17 cellular contexts compared by ENCODE assay signal in the genomic region with DNA sequence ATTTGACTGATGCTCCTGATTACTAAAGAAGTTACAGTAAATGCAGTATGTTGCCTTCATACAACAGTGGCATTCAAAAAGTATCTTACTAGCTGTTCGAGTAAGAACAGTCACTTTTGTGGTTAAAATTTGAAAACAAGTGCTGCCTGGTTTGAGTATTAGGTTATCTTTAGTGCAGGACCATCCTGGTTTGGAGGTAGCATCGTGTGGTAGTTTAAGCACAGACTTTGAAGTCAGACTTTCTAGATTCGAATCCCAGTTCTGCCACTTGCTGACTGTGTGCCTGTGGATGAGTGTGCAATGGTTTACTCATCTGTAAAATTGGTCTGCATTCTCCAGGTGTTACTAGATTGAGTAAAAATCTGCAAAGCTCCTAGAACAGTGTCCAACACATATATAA.
A peak's percentile ranks its signal among the peaks of the same experiment; 100 is the strongest.
DNase-seq lines count a peak whose midpoint lies in the region; ATAC-seq and TF ChIP-seq lines count a peak whose summit lies in the region.
"Had no signal": no experiment of that assay in that cellular context is flagged by ENCODE, and none has a peak within 500 bp of the region (broad histone marks: within the 10 kb centered on the region; RNA-seq: fewer than 3 reads in every experiment).

No MANE protein-coding gene starts in this region.

- no peak overlapping the region for H3K27ac Mint-ChIP-seq in neural progenitor cell
- H3K27ac Mint-ChIP-seq: effector memory CD8-positive, alpha-beta T cell; immature natural killer cell; progenitor cell of endocrine pancreas had no signal

- H3K4me3 Mint-ChIP-seq in neural progenitor cell = no peak overlapping the region
- H3K4me3 Mint-ChIP-seq: effector memory CD8-positive, alpha-beta T cell; immature natural killer cell had no signal

- peaks cover 6% of the 10 kb centered on the region for H3K9me3 Mint-ChIP-seq in neural progenitor cell
- H3K9me3 Mint-ChIP-seq: effector memory CD8-positive, alpha-beta T cell; immature natural killer cell had no signal

- no peaks in the 10 kb centered on the region for H3K27me3 Mint-ChIP-seq in neural progenitor cell (ENCODE audit: insufficient read depth, low read depth)

- H3K27me3 ChIP-seq in neural progenitor cell = no peaks in the 10 kb centered on the region

- TF ChIP-seq POLR2A in GM18505 (IDR thresholded peaks at IDR 0.05; ENCODE audit: borderline replicate concordance, extremely low read depth, insufficient read depth, insufficient read length) = no peak

- H3K79me2 ChIP-seq in neural progenitor cell (ENCODE audit: low read depth) = no peaks in the 10 kb centered on the region

- peaks cover 17% of the 10 kb centered on the region for H3K4me1 ChIP-seq in neural progenitor cell

- H3K9me3 ChIP-seq in neural progenitor cell (ENCODE audit: low read depth) = no peaks in the 10 kb centered on the region

- H3K9ac ChIP-seq in neural progenitor cell = no peak overlapping the region

- H3K27ac ChIP-seq in neural progenitor cell (no peak overlapping the region), substantia nigra (ENCODE audit: low read depth, low read length, poor library complexity, severe bottlenecking) (no peak overlapping the region)

- peaks cover 39% of the 10 kb centered on the region for H3K4me1 Mint-ChIP-seq in neural progenitor cell
- H3K4me1 Mint-ChIP-seq: immature natural killer cell had no signal

- no peak overlapping the region for H3K4me2 ChIP-seq in neural progenitor cell

- peaks cover 13% of the 10 kb centered on the region for H3F3A ChIP-seq in neural progenitor cell (ENCODE audit: low read depth)

- peaks cover 3% of the 10 kb centered on the region for H3K36me3 Mint-ChIP-seq in neural progenitor cell
- H3K36me3 Mint-ChIP-seq: immature natural killer cell had no signal

- no peak overlapping the region for H2AFZ ChIP-seq in neural progenitor cell (replicated peaks)

- H4K20me1 ChIP-seq in neural progenitor cell (ENCODE audit: low read depth) = no peaks in the 10 kb centered on the region

- no peak overlapping the region for H3K4me3 ChIP-seq in neural progenitor cell

- DNase-seq in effector CD8-positive, alpha-beta T cell (lab: John Stamatoyannopoulos, UW) = no peak
- DNase-seq in GM20000 (ENCODE audit: low spot score) (no peak), neural progenitor cell (ENCODE audit: low spot score) (no peak), substantia nigra (lab: John Stamatoyannopoulos, UW) (no peak)
- DNase-seq: activated CD4-positive, alpha-beta T cell treated with anti-CD3 and anti-CD28 coated beads for 1 hour; DMS153; effector memory CD8-positive, alpha-beta T cell; foreskin melanocyte; immature natural killer cell; NCI-H2171 treated with DMSO at 0.1 percent for 48 hours; stimulated activated CD4-positive, alpha-beta T cell treated with anti-CD3 and anti-CD28 coated beads, Interleukin-1b, Interleukin-23, amount 100 ng/mL, for 48 hours; stimulated activated naive CD4-positive, alpha-beta T cell treated with Interleukin-2 at 50 U/mL for 16 hours had no signal

- TF ChIP-seq CTCF in GM20000 (IDR thresholded peaks at IDR 0.05; ENCODE audit: extremely low read depth, missing control alignments) (no peak), neural progenitor cell (IDR thresholded peaks at IDR 0.05) (no peak)

- H3K36me3 ChIP-seq in neural progenitor cell = no peaks in the 10 kb centered on the region

- ATAC-seq in GM18505 (IDR thresholded peaks at IDR 0.05; ENCODE audit: unreplicated experiment) (peak; percentile 63), GM19397 (IDR thresholded peaks at IDR 0.05; ENCODE audit: unreplicated experiment) (peak; percentile 67), HG02623 (IDR thresholded peaks at IDR 0.05; ENCODE audit: unreplicated experiment) (peak; percentile 68), HG03175 (IDR thresholded peaks at IDR 0.05; ENCODE audit: unreplicated experiment) (peak; percentile 66)
- ATAC-seq: effector memory CD8-positive, alpha-beta T cell had no signal
